In the genomic region with DNA sequence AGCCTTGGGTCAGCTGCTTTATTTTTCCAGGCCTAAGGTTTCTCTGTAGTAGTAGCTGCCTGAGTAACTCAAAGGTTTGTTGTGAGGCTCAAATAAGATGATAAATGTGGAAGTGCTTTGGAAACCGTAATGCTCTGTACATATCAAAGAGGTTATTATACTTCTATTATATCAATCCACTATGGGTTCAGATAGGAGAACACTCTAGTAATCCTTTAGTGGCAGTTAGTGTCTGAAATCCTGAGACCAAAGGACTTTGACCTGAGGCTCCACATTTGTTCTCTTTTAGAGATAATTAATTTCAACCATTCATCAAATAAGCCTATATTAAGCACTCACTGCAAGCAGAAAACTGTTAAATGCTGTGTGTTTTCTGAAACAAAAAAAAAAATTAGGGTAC, we compare ENCODE assay signal across 7 cellular contexts.
"Had no signal": no experiment of that assay in that cellular context is flagged by ENCODE, and none has a peak within 500 bp of the region (broad histone marks: within the 10 kb centered on the region; RNA-seq: fewer than 3 reads in every experiment).

No MANE protein-coding gene starts in this region.

- H3K9me3 ChIP-seq: HAP-1 had no signal

- H3K27ac ChIP-seq: GM23248, HL-60 had no signal

- H2AFZ ChIP-seq: GM23248 had no signal

- H3K4me1 ChIP-seq: HAP-1 had no signal

- H3K36me3 ChIP-seq: HAP-1 had no signal

- DNase-seq: GM23248, GOT3, H7, HFFc6, IMR-90 had no signal

- H3K4me3 ChIP-seq: GM23248, HAP-1 had no signal
